15 cellular contexts compared by ENCODE assay signal in genomic region chr18:58101291-58101706, GRCh38. TPM values are rescaled to one million over a fixed set of nuclear protein-coding genes. Genes with fewer than 3 reads are reported as not detected.
A peak's percentile ranks its signal among the peaks of the same experiment; 100 is the strongest.
DNase-seq lines count a peak whose midpoint lies in the region; ATAC-seq, FAIRE-seq and TF ChIP-seq lines count a peak whose summit lies in the region.
"Had no signal": no experiment of that assay in that cellular context is flagged by ENCODE, and none has a peak within 500 bp of the region (broad histone marks: within the 10 kb centered on the region; RNA-seq: fewer than 3 reads in every experiment).

No MANE protein-coding gene starts in this region.

- peaks cover 13% of the 10 kb centered on the region for H3K79me1 ChIP-seq in H1 (ENCODE audit: low read depth, low read length)

- no peak overlapping the region for H3K9ac ChIP-seq in H1 (replicated peaks in 1 of 4; ENCODE audit: extremely low read depth in 1 of 4, low read depth in 3 of 4, low read length in 3 of 4)

- H3K4me2 ChIP-seq in H1 (ENCODE audit: insufficient read depth in 1 of 2, low read depth in 2 of 2, low read length in 2 of 2): no peak overlapping the region; a peak in 1 of 4 replicates

- no peaks in the 10 kb centered on the region for H3K36me3 ChIP-seq in H1 (ENCODE audit: control insufficient read depth in 2 of 4, insufficient read depth in 4 of 4, low read length in 3 of 4)
- H3K36me3 ChIP-seq: esophagus muscularis mucosa, SJSA1 had no signal

- TF ChIP-seq EP300 in H1 (IDR thresholded peaks at IDR 0.05; ENCODE audit: borderline replicate concordance in 1 of 2, low read depth in 2 of 2, low read length in 2 of 2): no peak

- no peaks in the 10 kb centered on the region for H3K27me3 ChIP-seq in H1 (replicated peaks in 1 of 4; ENCODE audit: control insufficient read depth in 3 of 4, extremely low read depth in 1 of 4, insufficient read depth in 3 of 4, low read length in 3 of 4)
- H3K27me3 ChIP-seq: esophagus muscularis mucosa, SJSA1 had no signal

- no peak for TF ChIP-seq RAD21 in H1 (IDR thresholded peaks at IDR 0.05 in 1 of 2, conservative IDR thresholded peaks at IDR 0.05 in 1 of 2; ENCODE audit: low read depth in 2 of 2, low read length in 2 of 2)

- no peak overlapping the region for H2AK5ac ChIP-seq in H1 (ENCODE audit: low read depth, low read length)

- H3K23ac ChIP-seq in H1 (ENCODE audit: insufficient read length): no peak overlapping the region

- H3K9me3 ChIP-seq in H1 (ENCODE audit: insufficient read depth in 2 of 2, low read depth in 1 of 2, low read length in 1 of 2): no peaks in the 10 kb centered on the region
- H3K9me3 ChIP-seq: esophagus muscularis mucosa, SJSA1 had no signal

- ATAC-seq in GM19328 (IDR thresholded peaks at IDR 0.05; ENCODE audit: unreplicated experiment) (peak; percentile 72), HG03354 (IDR thresholded peaks at IDR 0.05; ENCODE audit: poor library complexity, severe bottlenecking, unreplicated experiment) (peak; percentile 37), HG02642 (IDR thresholded peaks at IDR 0.05; ENCODE audit: poor library complexity, unreplicated experiment) (no peak), GM21576 (IDR thresholded peaks at IDR 0.05; ENCODE audit: unreplicated experiment) (no peak)
- ATAC-seq: activated CD4-positive, CD25-positive, alpha-beta regulatory T cell treated with anti-CD3 and anti-CD28 coated beads, Interleukin-2, amount 50 U/mL, for 24 hours; naive thymus-derived CD8-positive, alpha-beta T cell had no signal

- no peak overlapping the region for H2BK12ac ChIP-seq in H1 (ENCODE audit: low read depth, low read length)

- H3K4me3 ChIP-seq in H1 (ENCODE audit: extremely low read depth in 1 of 4, insufficient read depth in 2 of 4, low read depth in 3 of 4, low read length in 4 of 4): no peak overlapping the region
- H3K4me3 ChIP-seq: esophagus muscularis mucosa, SJSA1, skin epidermis had no signal

- H4K20me1 ChIP-seq in H1 (replicated peaks in 1 of 2; ENCODE audit: control insufficient read depth in 1 of 2, insufficient read depth in 2 of 2, low read length in 2 of 2): no peaks in the 10 kb centered on the region

- CTCF ChIA-PET in H1 (lab: Charles Lee; ENCODE audit: partially characterized antibody): interaction anchor here (0.6 to 3.0 kb wide), 2 partner anchors 20 to 348 kb away, joined by 3 to 9 read pairs; no protein-coding TSS in a partner anchor

- no peak overlapping the region for H3K4ac ChIP-seq in H1 (replicated peaks; ENCODE audit: insufficient read length, low read depth, low read length)

- FAIRE-seq in H1 (lab: Jason Lieb, UNC): no peak
- FAIRE-seq: islet of Langerhans had no signal

- no peak overlapping the region for H4K5ac ChIP-seq in H1 (ENCODE audit: insufficient read length, low read depth, low read length)

- no peak overlapping the region for H2AFZ ChIP-seq in H1 (ENCODE audit: low read length)

- TF ChIP-seq CTCF in H1 (IDR thresholded peaks at IDR 0.05; ENCODE audit: control extremely low read depth in 1 of 3, insufficient read depth in 1 of 3, low read depth in 1 of 3, low read length in 3 of 3): no peak

- H2BK20ac ChIP-seq in H1 (ENCODE audit: low read length): no peak overlapping the region

- H3K4me1 ChIP-seq in H1 (replicated peaks in 1 of 4; ENCODE audit: control insufficient read depth in 3 of 4, insufficient read depth in 4 of 4, low read length in 3 of 4): peaks cover 3 to 36% (median 20%) of the 10 kb centered on the region in 4 experiments

- 82% methylated on average over 10 of the region's 10 CpGs; no CpG with 5 or more reads in 1 of the 2 experiments for WGBS in H1 (ENCODE audit: extremely low coverage in 1 of 2, insufficient coverage in 1 of 2, insufficient read length in 1 of 2, insufficient replicate concordance in 2 of 2, low coverage in 1 of 2, low lambda C conversion rate in 2 of 2, missing lambda C conversion rate in 1 of 2), 2 experiments

- H4K8ac ChIP-seq in H1 (ENCODE audit: extremely low read depth, insufficient read depth, low read length): no peak overlapping the region

- H3K14ac ChIP-seq in H1 (ENCODE audit: insufficient read length): no peak overlapping the region

- peaks cover 0 to 81% of the 10 kb centered on the region in 2 experiments; a peak in 2 of 4 replicates for H3K79me2 ChIP-seq in H1 (ENCODE audit: control insufficient read depth in 1 of 2, insufficient read depth in 2 of 2, low read length in 2 of 2)

- no peak for TF ChIP-seq POLR2A in H1 (IDR thresholded peaks at IDR 0.05; ENCODE audit: control extremely low read depth in 1 of 2, low read depth in 2 of 2, low read length in 2 of 2)

- no peak for DNase-seq in H1 (ENCODE audit: low read depth in 1 of 2, low spot score in 2 of 2)
- DNase-seq in substantia nigra (lab: John Stamatoyannopoulos, UW): peak in 46 of 49 donors; percentile 11 to 90 (median 66)
- DNase-seq in 8988T: no peak
- DNase-seq: MV-4-11; naive thymus-derived CD8-positive, alpha-beta T cell; NCI-H524 treated with DMSO at 0.1 percent for 48 hours had no signal

- H2BK5ac ChIP-seq in H1 (ENCODE audit: low read depth, low read length): peak overlapping the region; percentile 58

- H3K56ac ChIP-seq in H1 (replicated peaks; ENCODE audit: insufficient read length, low read depth, low read length): no peak overlapping the region

- no peaks in the 10 kb centered on the region for H3K23me2 ChIP-seq in H1 (ENCODE audit: low read depth, low read length)

- H2BK120ac ChIP-seq in H1 (replicated peaks; ENCODE audit: low read depth, low read length): no peak overlapping the region

- no peak overlapping the region for H2BK15ac ChIP-seq in H1 (ENCODE audit: low read length)

- no peak overlapping the region for H3K18ac ChIP-seq in H1 (ENCODE audit: extremely low read depth, low read length)

- POLR2A ChIA-PET in H1 (lab: Charles Lee; ENCODE audit: partially characterized antibody): no interaction called here

- H4K91ac ChIP-seq in H1 (replicated peaks; ENCODE audit: insufficient read length, low read length): no peak overlapping the region

- no peak overlapping the region for H3K27ac ChIP-seq in H1 (ENCODE audit: low read depth, low read length)
- H3K27ac ChIP-seq in substantia nigra (ENCODE audit: low read depth, low read length, poor library complexity, severe bottlenecking): peak overlapping the region; percentile 51
- H3K27ac ChIP-seq: SJSA1, skin epidermis had no signal

TF ChIP-seq in H1, 55 proteins besides CTCF, POLR2A, EP300 and RAD21 (continues in another document):
- TF ChIP-seq GABPA (IDR thresholded peaks at IDR 0.05; ENCODE audit: borderline replicate concordance, insufficient read depth, low read length) (no peak), SAP30 (IDR thresholded peaks at IDR 0.05; ENCODE audit: insufficient read depth, insufficient replicate concordance, low read length) (no peak), CBX8 (IDR thresholded peaks at IDR 0.05; ENCODE audit: borderline replicate concordance, low read depth, low read length) (no peak), CEBPB (IDR thresholded peaks at IDR 0.05; ENCODE audit: low read depth, low read length) (no peak)

RNA-seq across cellular contexts. Expression of gene NEDD4L, which starts 57.3 kb away (rescaled TPM):
- total RNA-seq in H1 (2021; fragmentation: NEBNext Ultra II Directional; extraction: Animal tissue kit (Norgen Biotek cat#: 25700)): 63.4 and 69.8 TPM in 2 replicates
- polyA plus RNA-seq in H1 (2011; rRNA removed): 37.3 and 53.0 TPM in 2 replicates
- 35.7 TPM for polyA plus RNA-seq in H1 (2011; cell fraction: cytosol; rRNA removed)
- polyA plus RNA-seq in H1 (2011; cell fraction: nucleus; rRNA removed): 112 TPM
- 49.0 to 66.6 TPM (median 55.2 TPM) in 4 replicates for polyA plus RNA-seq in H1 (2012, experiment 1 of 2)
- 14.1 TPM for polyA plus RNA-seq in H1 (2012, experiment 2 of 2)
- 60.0 TPM for polyA plus RNA-seq in H1 (2013, experiment 1 of 2)
- polyA plus RNA-seq in H1 (2013, experiment 2 of 2): 63.7 TPM
- 77.2 and 91.8 TPM in 2 replicates for polyA minus RNA-seq in H1 (2011; rRNA and poly(A)+ RNA removed)
- 35.2 TPM for polyA minus RNA-seq in H1 (2011; cell fraction: cytosol; rRNA and poly(A)+ RNA removed)
- polyA minus RNA-seq in H1 (2011; cell fraction: nucleus; rRNA and poly(A)+ RNA removed): 128 TPM

Comparison
In these comparisons a context has a peak if more than half of its experiments do, and no peak if none do; other contexts are left out.
1. ATAC-seq: peak in GM19328 (single experiment) and HG03354 (single experiment); none in HG02642 (single experiment) and GM21576 (single experiment).
2. DNase-seq: peak in substantia nigra (46 of 49); none in H1 (0 of 2) and 8988T (single experiment).